ENCODE assay signal across 10 cellular contexts in the genomic region with DNA sequence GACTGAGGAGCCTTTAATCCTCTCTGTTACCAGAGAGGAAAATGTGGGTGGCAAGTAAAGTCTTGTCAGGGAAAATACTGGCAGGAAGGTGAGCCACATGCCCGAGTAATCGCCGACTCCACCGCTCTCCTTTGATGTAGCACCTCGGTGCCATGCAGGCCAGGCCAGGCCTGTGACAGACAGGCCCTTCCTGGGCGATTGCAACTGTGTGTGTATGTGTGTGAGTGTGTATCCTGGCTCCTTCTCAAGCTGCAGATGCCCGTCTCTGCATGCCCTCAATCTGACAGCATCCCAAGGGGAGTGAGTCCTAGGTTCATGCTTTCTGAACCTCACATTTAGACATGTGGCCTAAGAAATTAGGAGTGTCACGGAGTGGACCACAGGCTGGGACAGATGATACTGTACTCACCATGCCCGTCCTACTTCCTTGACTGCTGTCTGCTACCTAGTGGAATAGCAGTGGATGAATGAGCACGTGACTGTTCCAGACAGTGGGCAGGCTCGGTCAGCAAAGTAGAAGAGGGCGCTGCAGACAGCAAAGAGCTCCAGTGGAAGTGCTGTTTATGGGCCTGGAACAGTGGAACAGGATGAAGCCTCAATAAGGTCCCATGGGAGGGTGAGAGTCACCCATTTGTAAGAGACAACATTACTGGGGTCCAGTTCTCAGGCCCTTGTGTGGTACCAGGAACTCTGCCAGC. TPM values are rescaled to one million over a fixed set of nuclear protein-coding genes. Genes with fewer than 3 reads are reported as not detected.
A peak's percentile ranks its signal among the peaks of the same experiment; 100 is the strongest.
DNase-seq lines count a peak whose midpoint lies in the region; ATAC-seq, FAIRE-seq and TF ChIP-seq lines count a peak whose summit lies in the region.
"Had no signal": no experiment of that assay in that cellular context is flagged by ENCODE, and none has a peak within 500 bp of the region (broad histone marks: within the 10 kb centered on the region; RNA-seq: fewer than 3 reads in every experiment).

No MANE protein-coding gene starts in this region.

- H3K18ac ChIP-seq in IMR-90 (ENCODE audit: low read depth, low read length), result no peak overlapping the region

- 87% methylated on average over 4 of the region's 12 CpGs; no CpG with 5 or more reads in 1 of the 2 experiments for WGBS in IMR-90 (ENCODE audit: extremely low coverage in 2 of 2, insufficient read length in 1 of 2), 2 experiments
- WGBS in K562 (ENCODE audit: insufficient coverage, low coverage, missing lambda C conversion rate), result 0% methylated on average over 12 of the region's 12 CpGs
- 85 to 91% (median 85%) methylated on average over 12 of the region's 12 CpGs for WGBS in psoas muscle, 3 donors

- H3K4me2 ChIP-seq in IMR-90 (ENCODE audit: low read depth, low read length) (no peak overlapping the region), K562 (ENCODE audit: insufficient read depth, low read length) (no peak overlapping the region)

- H3K4ac ChIP-seq in IMR-90 (ENCODE audit: low read depth, low read length), result no peak overlapping the region

- H2BK120ac ChIP-seq in IMR-90 (ENCODE audit: low read depth, low read length), result no peak overlapping the region

- DNase-seq in IMR-90 (no peak), K562 (ENCODE audit: extremely low read depth in 1 of 4, low spot score in 3 of 4) (no peak), kidney epithelial cell (ENCODE audit: low read depth) (no peak), hypothalamus (lab: John Stamatoyannopoulos, UW) (no peak), psoas muscle (no peak), NCI-H1694 (lab: John Stamatoyannopoulos, UW) (no peak)
- DNase-seq: activated naive CD4-positive, alpha-beta T cell treated with Interleukin-2 at 50 U/mL for 16 hours; CD4-positive, alpha-beta memory T cell; SIG-M5 had no signal

- no peak overlapping the region for H2AK5ac ChIP-seq in IMR-90 (ENCODE audit: low read depth, low read length)

- H3K4me3 ChIP-seq in IMR-90 (ENCODE audit: insufficient read depth, low read depth, low read length) (no peak overlapping the region), K562 (no peak overlapping the region), kidney epithelial cell (ENCODE audit: low read depth, low read length) (no peak overlapping the region), stomach smooth muscle (ENCODE audit: low read length in 2 of 2) (peak overlapping the region in 1 of 2 donors; percentile 22), psoas muscle (no peak overlapping the region)

- POLR2A ChIA-PET in IMR-90 (lab: Charles Lee; ENCODE audit: unreplicated experiment), result no interaction called here
- POLR2A ChIA-PET in K562 (lab: Yijun Ruan, JAX), result interaction anchor here (1.9 kb wide), 1 partner anchor 13 kb away, joined by 6 read pairs; no protein-coding TSS in a partner anchor

- H3K36me3 ChIP-seq in IMR-90 (ENCODE audit: control insufficient read depth, insufficient read depth, low read length), result no peaks in the 10 kb centered on the region
- no peaks in the 10 kb centered on the region for H3K36me3 ChIP-seq in K562 (ENCODE audit: control insufficient read depth, insufficient read depth, low read length)
- H3K36me3 ChIP-seq in kidney epithelial cell (ENCODE audit: control insufficient read depth, insufficient read depth, low read length), result no peaks in the 10 kb centered on the region
- no peaks in the 10 kb centered on the region for H3K36me3 ChIP-seq in stomach smooth muscle (ENCODE audit: control insufficient read depth in 2 of 2, insufficient read depth in 2 of 2, low read length in 2 of 2)
- no peaks in the 10 kb centered on the region for H3K36me3 ChIP-seq in psoas muscle (ENCODE audit: insufficient read depth in 1 of 2, low read depth in 1 of 2)

- dilution Hi-C loops in IMR-90 (cut with HindIII; ENCODE audit: low sequenced_read_pairs, unreplicated experiment), result no loop called here

- ATAC-seq in IMR-90 (ENCODE audit: low read depth) (no peak), K562 (0 out of 3 replicates have a peak, but pooled peaks have one; percentile 45), psoas muscle (no peak)

- H4K20me1 ChIP-seq in IMR-90 (ENCODE audit: insufficient read depth, low read length), result no peaks in the 10 kb centered on the region
- no peaks in the 10 kb centered on the region for H4K20me1 ChIP-seq in K562 (replicated peaks; ENCODE audit: control insufficient read depth, insufficient read depth, low read length)

- in situ Hi-C loops in IMR-90 (cut with MboI; ENCODE audit: low sequenced_read_pairs) (no loop called here), K562 (cut with MboI) (no loop called here)

- no peak overlapping the region for H4K8ac ChIP-seq in IMR-90 (ENCODE audit: low read depth in 2 of 2, low read length in 2 of 2)

- no peaks in the 10 kb centered on the region for H3K79me2 ChIP-seq in K562 (ENCODE audit: control insufficient read depth, insufficient read depth, low read length)

- H2AFZ ChIP-seq in IMR-90 (replicated peaks; ENCODE audit: low read length, poor library complexity) (peak overlapping the region; percentile 39), K562 (ENCODE audit: low read depth, low read length) (no peak overlapping the region)

- FAIRE-seq in K562 (lab: Jason Lieb, UNC), result no peak

- H3K9ac ChIP-seq in IMR-90 (ENCODE audit: low read depth, low read length) (no peak overlapping the region), K562 (ENCODE audit: insufficient read depth in 1 of 2, low read depth in 2 of 2, low read length in 2 of 2) (no peak overlapping the region), stomach smooth muscle (ENCODE audit: low read length in 2 of 2) (peak overlapping the region in 1 of 2 donors; percentile 13)

- no peak overlapping the region for H4K91ac ChIP-seq in IMR-90 (ENCODE audit: insufficient read depth, low read depth, low read length)

- H3K4me1 ChIP-seq in IMR-90 (ENCODE audit: control insufficient read depth, insufficient read depth, low read length) (peaks cover under 1% of the 10 kb centered on the region; the same call in 1 of the 2 replicates), K562 (replicated peaks in 1 of 2; ENCODE audit: control insufficient read depth in 2 of 2, insufficient read depth in 2 of 2, low read length in 2 of 2) (peaks cover 0 to 2% of the 10 kb centered on the region in 2 experiments; a peak in 2 of 5 replicates), stomach smooth muscle (ENCODE audit: control insufficient read depth, insufficient read depth, low read length) (peaks cover 41% of the 10 kb centered on the region), psoas muscle (no peaks in the 10 kb centered on the region)

- no peak overlapping the region for H3K23ac ChIP-seq in IMR-90 (ENCODE audit: low read depth, low read length)

- no peaks in the 10 kb centered on the region for H3K9me3 ChIP-seq in IMR-90 (ENCODE audit: control insufficient read depth, insufficient read depth, low read length)
- no peaks in the 10 kb centered on the region for H3K9me3 ChIP-seq in K562 (replicated peaks; ENCODE audit: control insufficient read depth, insufficient read depth, low read depth, low read length)
- H3K9me3 ChIP-seq in stomach smooth muscle (ENCODE audit: control insufficient read depth in 2 of 2, low read length in 2 of 2), result no peaks in the 10 kb centered on the region
- no peaks in the 10 kb centered on the region for H3K9me3 ChIP-seq in psoas muscle

- H2BK5ac ChIP-seq in IMR-90 (ENCODE audit: low read depth, low read length, poor library complexity, severe bottlenecking), result no peak overlapping the region

- TF ChIP-seq CTCF in IMR-90 (conservative IDR thresholded peaks at IDR 0.05; ENCODE audit: low read depth, low read length) (no peak), K562 (IDR thresholded peaks at IDR 0.05 in 2 of 3, conservative IDR thresholded peaks at IDR 0.05 in 1 of 3; ENCODE audit: insufficient read depth in 2 of 3, low read depth in 1 of 3, low read length in 3 of 3) (no peak), kidney epithelial cell (IDR thresholded peaks at IDR 0.05; ENCODE audit: insufficient read depth, low read length, poor library complexity, severe bottlenecking) (peak; percentile 31), psoas muscle (IDR thresholded peaks at IDR 0.05) (no peak)

- H2BK20ac ChIP-seq in IMR-90 (ENCODE audit: low read depth, low read length), result no peak overlapping the region

- H3K27me3 ChIP-seq in IMR-90 (ENCODE audit: control insufficient read depth, insufficient read depth, low read length) (peaks cover 39% of the 10 kb centered on the region), K562 (ENCODE audit: control insufficient read depth in 2 of 2, insufficient read depth in 2 of 2, low read length in 2 of 2) (peaks cover 0 to 14% of the 10 kb centered on the region in 2 experiments; a peak in 2 of 5 replicates), kidney epithelial cell (ENCODE audit: control insufficient read depth, insufficient read depth, low read length) (no peaks in the 10 kb centered on the region), stomach smooth muscle (ENCODE audit: control insufficient read depth in 1 of 2, insufficient read depth in 2 of 2, low read length in 2 of 2) (no peaks in the 10 kb centered on the region), psoas muscle (ENCODE audit: insufficient read depth in 3 of 3, low read length in 2 of 3) (peaks cover 0 to 13% (median under 1%) of the 10 kb centered on the region in 3 donors)

- intact Hi-C loops in IMR-90 (cut with micrococcal nuclease), result no loop called here
- intact Hi-C loops in K562 (cut with micrococcal nuclease), result no loop called here
- intact Hi-C loops in psoas muscle (cut with DNase I), result no loop called here

- H3K9me1 ChIP-seq in IMR-90 (ENCODE audit: insufficient read depth, low read length) (peaks cover 5% of the 10 kb centered on the region; the same call in 1 of the 2 replicates), K562 (ENCODE audit: control insufficient read depth, insufficient read depth, low read length) (no peaks in the 10 kb centered on the region)

- H3K27ac ChIP-seq in IMR-90 (ENCODE audit: insufficient read depth, low read length) (no peak overlapping the region), K562 (ENCODE audit: extremely low read depth, low read depth, low read length) (no peak overlapping the region), stomach smooth muscle (ENCODE audit: low read length) (peak overlapping the region; percentile 53), psoas muscle (no peak overlapping the region)

- CTCF ChIA-PET in IMR-90 (lab: Yijun Ruan, JAX), result interaction anchor here (1.6 kb wide), 1 partner anchor 18 kb away, joined by 4 read pairs; no protein-coding TSS in a partner anchor
- CTCF ChIA-PET in K562 (lab: Yijun Ruan, JAX; ENCODE audit: low intra/inter-chr PET ratio), result interaction anchor here (0.8 kb wide), 1 partner anchor 371 kb away, joined by 3 read pairs; no protein-coding TSS in a partner anchor

- BruUV-seq in IMR-90 (replicated peaks; lab: Mats Ljungman, UMichigan), result no TSS peak
- BruUV-seq in K562 (replicated peaks; lab: Mats Ljungman, UMichigan), result no TSS peak

- TF ChIP-seq EP300 in K562 (IDR thresholded peaks at IDR 0.05; ENCODE audit: low read length), result no peak

- H3K14ac ChIP-seq in IMR-90 (replicated peaks; ENCODE audit: low read depth, low read length), result no peak overlapping the region

- no peaks in the 10 kb centered on the region for H3K79me1 ChIP-seq in IMR-90 (ENCODE audit: low read depth in 1 of 2, low read length in 2 of 2)

- TF ChIP-seq POLR2A in IMR-90 (IDR thresholded peaks at IDR 0.05; ENCODE audit: low read depth, low read length), result no peak
- no peak for TF ChIP-seq POLR2A in K562 (conservative IDR thresholded peaks at IDR 0.05)

- no peak overlapping the region for H2BK15ac ChIP-seq in IMR-90 (ENCODE audit: low read depth, low read length)

- H3K56ac ChIP-seq in IMR-90 (ENCODE audit: extremely low read depth, insufficient read depth, low read length), result no peak overlapping the region

- no peak overlapping the region for H4K5ac ChIP-seq in IMR-90 (ENCODE audit: low read depth, low read length)

- no peak overlapping the region for H2AK9ac ChIP-seq in IMR-90 (replicated peaks; ENCODE audit: low read depth, low read length, poor library complexity)

- TF ChIP-seq RAD21 in IMR-90 (IDR thresholded peaks at IDR 0.05; ENCODE audit: low read length) (no peak), K562 (CRISPR knock-in tag; conservative IDR thresholded peaks at IDR 0.05 in 1 of 2, IDR thresholded peaks at IDR 0.05 in 1 of 2) (no peak)

RNA-seq across cellular contexts. Expression of a gene that starts 25.3 kb away (rescaled TPM):
- total RNA-seq in IMR-90 (2012; rRNA removed), result under 0.01 TPM in 2 replicates
- polyA plus RNA-seq in IMR-90 (2012; rRNA removed), result 0.07 and 0.22 TPM in 2 replicates
- 0.01 and 0.04 TPM in 2 replicates for polyA plus RNA-seq in IMR-90 (2012; cell fraction: cytosol; rRNA removed)
- polyA plus RNA-seq in IMR-90 (2012; cell fraction: nucleus; rRNA removed; ENCODE audit: low replicate concordance), result 0.03 and 0.11 TPM in 2 replicates
- not detected in 2 replicates for total RNA-seq in K562 (2011; cell fraction: chromatin; rRNA removed; ENCODE audit: low replicate concordance)
- total RNA-seq in K562 (2011; cell fraction: nucleolus; rRNA removed), result not detected in 2 replicates
- not detected in 2 replicates for total RNA-seq in K562 (2011; cell fraction: nucleoplasm; rRNA removed)
- not detected in 2 replicates for total RNA-seq in K562 (2014; rRNA removed)
- total RNA-seq in K562 (2014; rRNA removed; fragmentation: Illumina TruSeq; extraction: Trizol), result not detected in 2 replicates
- total RNA-seq in K562 (2015; rRNA removed; fragmentation: Illumina TruSeq; extraction: Trizol), result not detected in 2 replicates
- total RNA-seq in K562 (2021), result not detected in 2 replicates
- not detected in 2 replicates for polyA plus RNA-seq in K562 (2011; rRNA removed)
- not detected in 2 replicates for polyA plus RNA-seq in K562 (2011; cell fraction: cytosol; rRNA removed)
- not detected in 2 replicates for polyA plus RNA-seq in K562 (2011; cell fraction: nucleus; rRNA removed)
- not detected in 2 replicates for polyA plus RNA-seq in K562 (2012)
- polyA plus RNA-seq in K562 (2014; fragmentation: Illumina TruSeq; extraction: Trizol), result not detected in 2 replicates
- not detected for polyA plus RNA-seq in K562 (2014; fragmentation: Nextera tagmentation; extraction: Ambion mirVana)
- polyA plus RNA-seq in K562 (2014; rRNA removed), result not detected in 2 replicates
- polyA minus RNA-seq in K562 (2011; rRNA and poly(A)+ RNA removed), result not detected in 2 replicates
- polyA minus RNA-seq in K562 (2011; cell fraction: cytosol; rRNA and poly(A)+ RNA removed), result not detected in 2 replicates
- not detected in 2 replicates for polyA minus RNA-seq in K562 (2011; cell fraction: nucleus; rRNA and poly(A)+ RNA removed)
- total RNA-seq in kidney epithelial cell, result 10.6 and 11.4 TPM in 2 replicates
- total RNA-seq in psoas muscle, result 1 to 10 TPM in 1 of 4 donors, under 1 TPM in 3; 0.17 to 1.3 (median 0.36) TPM
- under 1 TPM; 0.12 to 0.25 (median 0.18) TPM for polyA plus RNA-seq in psoas muscle
- total RNA-seq: CD4-positive, alpha-beta memory T cell had no signal
- polyA plus RNA-seq: CD4-positive, alpha-beta memory T cell had no signal
